1 cellular context compared by ENCODE assay signal in genomic region chr20:25324412-25324811, GRCh38.
TF ChIP-seq lines count a peak whose summit lies in the region.

No MANE protein-coding gene starts in this region.

TF ChIP-seq in GM23338, 12 proteins besides CTCF, POLR2A, EP300 and RAD21 (continued from another document):
- TF ChIP-seq, protein P1, sequence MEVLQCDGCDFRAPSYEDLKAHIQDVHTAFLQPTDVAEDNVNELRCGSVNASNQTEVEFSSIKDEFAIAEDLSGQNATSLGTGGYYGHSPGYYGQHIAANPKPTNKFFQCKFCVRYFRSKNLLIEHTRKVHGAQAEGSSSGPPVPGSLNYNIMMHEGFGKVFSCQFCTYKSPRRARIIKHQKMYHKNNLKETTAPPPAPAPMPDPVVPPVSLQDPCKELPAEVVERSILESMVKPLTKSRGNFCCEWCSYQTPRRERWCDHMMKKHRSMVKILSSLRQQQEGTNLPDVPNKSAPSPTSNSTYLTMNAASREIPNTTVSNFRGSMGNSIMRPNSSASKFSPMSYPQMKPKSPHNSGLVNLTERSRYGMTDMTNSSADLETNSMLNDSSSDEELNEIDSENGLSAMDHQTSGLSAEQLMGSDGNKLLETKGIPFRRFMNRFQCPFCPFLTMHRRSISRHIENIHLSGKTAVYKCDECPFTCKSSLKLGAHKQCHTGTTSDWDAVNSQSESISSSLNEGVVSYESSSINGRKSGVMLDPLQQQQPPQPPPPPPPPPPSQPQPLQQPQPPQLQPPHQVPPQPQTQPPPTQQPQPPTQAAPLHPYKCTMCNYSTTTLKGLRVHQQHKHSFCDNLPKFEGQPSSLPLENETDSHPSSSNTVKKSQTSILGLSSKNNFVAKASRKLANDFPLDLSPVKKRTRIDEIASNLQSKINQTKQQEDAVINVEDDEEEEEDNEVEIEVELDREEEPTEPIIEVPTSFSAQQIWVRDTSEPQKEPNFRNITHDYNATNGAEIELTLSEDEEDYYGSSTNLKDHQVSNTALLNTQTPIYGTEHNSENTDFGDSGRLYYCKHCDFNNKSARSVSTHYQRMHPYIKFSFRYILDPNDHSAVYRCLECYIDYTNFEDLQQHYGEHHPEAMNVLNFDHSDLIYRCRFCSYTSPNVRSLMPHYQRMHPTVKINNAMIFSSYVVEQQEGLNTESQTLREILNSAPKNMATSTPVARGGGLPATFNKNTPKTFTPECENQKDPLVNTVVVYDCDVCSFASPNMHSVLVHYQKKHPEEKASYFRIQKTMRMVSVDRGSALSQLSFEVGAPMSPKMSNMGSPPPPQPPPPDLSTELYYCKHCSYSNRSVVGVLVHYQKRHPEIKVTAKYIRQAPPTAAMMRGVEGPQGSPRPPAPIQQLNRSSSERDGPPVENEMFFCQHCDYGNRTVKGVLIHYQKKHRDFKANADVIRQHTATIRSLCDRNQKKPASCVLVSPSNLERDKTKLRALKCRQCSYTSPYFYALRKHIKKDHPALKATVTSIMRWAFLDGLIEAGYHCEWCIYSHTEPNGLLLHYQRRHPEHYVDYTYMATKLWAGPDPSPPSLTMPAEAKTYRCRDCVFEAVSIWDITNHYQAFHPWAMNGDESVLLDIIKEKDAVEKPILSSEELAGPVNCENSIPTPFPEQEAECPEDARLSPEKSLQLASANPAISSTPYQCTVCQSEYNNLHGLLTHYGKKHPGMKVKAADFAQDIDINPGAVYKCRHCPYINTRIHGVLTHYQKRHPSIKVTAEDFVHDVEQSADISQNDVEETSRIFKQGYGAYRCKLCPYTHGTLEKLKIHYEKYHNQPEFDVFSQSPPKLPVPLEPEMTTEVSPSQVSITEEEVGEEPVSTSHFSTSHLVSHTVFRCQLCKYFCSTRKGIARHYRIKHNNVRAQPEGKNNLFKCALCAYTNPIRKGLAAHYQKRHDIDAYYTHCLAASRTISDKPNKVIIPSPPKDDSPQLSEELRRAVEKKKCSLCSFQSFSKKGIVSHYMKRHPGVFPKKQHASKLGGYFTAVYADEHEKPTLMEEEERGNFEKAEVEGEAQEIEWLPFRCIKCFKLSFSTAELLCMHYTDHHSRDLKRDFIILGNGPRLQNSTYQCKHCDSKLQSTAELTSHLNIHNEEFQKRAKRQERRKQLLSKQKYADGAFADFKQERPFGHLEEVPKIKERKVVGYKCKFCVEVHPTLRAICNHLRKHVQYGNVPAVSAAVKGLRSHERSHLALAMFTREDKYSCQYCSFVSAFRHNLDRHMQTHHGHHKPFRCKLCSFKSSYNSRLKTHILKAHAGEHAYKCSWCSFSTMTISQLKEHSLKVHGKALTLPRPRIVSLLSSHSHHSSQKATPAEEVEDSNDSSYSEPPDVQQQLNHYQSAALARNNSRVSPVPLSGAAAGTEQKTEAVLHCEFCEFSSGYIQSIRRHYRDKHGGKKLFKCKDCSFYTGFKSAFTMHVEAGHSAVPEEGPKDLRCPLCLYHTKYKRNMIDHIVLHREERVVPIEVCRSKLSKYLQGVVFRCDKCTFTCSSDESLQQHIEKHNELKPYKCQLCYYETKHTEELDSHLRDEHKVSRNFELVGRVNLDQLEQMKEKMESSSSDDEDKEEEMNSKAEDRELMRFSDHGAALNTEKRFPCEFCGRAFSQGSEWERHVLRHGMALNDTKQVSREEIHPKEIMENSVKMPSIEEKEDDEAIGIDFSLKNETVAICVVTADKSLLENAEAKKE (CRISPR knock-in tag; IDR thresholded peaks at IDR 0.05), result no peak
- TF ChIP-seq ZNF331 (CRISPR knock-in tag; IDR thresholded peaks at IDR 0.05; ENCODE audit: low read depth), result no peak
